ENCODE assay signal across 10 cellular contexts in genomic region chr14:87869619-87870583, GRCh38.
DNase-seq lines count a peak whose midpoint lies in the region; ATAC-seq lines count a peak whose summit lies in the region.
"Had no signal": no experiment of that assay in that cellular context is flagged by ENCODE, and none has a peak within 500 bp of the region (broad histone marks: within the 10 kb centered on the region; RNA-seq: fewer than 3 reads in every experiment).

No MANE protein-coding gene starts in this region.

- DNase-seq in T1000 (lab: John Stamatoyannopoulos, UW): peak; percentile 67
- DNase-seq in putamen (ENCODE audit: low spot score): peak; percentile 57
- no peak for DNase-seq in COR-L47 (lab: John Stamatoyannopoulos, UW)
- DNase-seq in substantia nigra (lab: John Stamatoyannopoulos, UW): no peak
- no peak for DNase-seq in D341Med (ENCODE audit: low spot score)
- DNase-seq in activated CD4-positive, alpha-beta memory T cell treated with anti-CD3 and anti-CD28 coated beads, Interleukin-2, amount 10 ng/mL, durations not matched to agents 7 days and 5 days: no peak
- DNase-seq: activated naive CD8-positive, alpha-beta T cell treated with anti-CD3 and anti-CD28 coated beads, Interleukin-2, amount 10 ng/mL, durations not matched to agents 7 days and 5 days; NCI-H524 treated with DMSO at 0.1 percent for 48 hours had no signal

- H3K4me3 Mint-ChIP-seq in activated CD4-positive, alpha-beta memory T cell treated with anti-CD3 and anti-CD28 coated beads, Interleukin-2, amount 10 ng/mL, durations not matched to agents 7 days and 5 days: no peak overlapping the region
- H3K4me3 Mint-ChIP-seq: activated naive CD8-positive, alpha-beta T cell treated with anti-CD3 and anti-CD28 coated beads, Interleukin-2, amount 10 ng/mL, durations not matched to agents 7 days and 5 days had no signal

- H3K27ac Mint-ChIP-seq in activated CD4-positive, alpha-beta memory T cell treated with anti-CD3 and anti-CD28 coated beads, Interleukin-2, amount 10 ng/mL, durations not matched to agents 7 days and 5 days: no peak overlapping the region
- H3K27ac Mint-ChIP-seq: activated naive CD8-positive, alpha-beta T cell treated with anti-CD3 and anti-CD28 coated beads, Interleukin-2, amount 10 ng/mL, durations not matched to agents 7 days and 5 days had no signal

- no peaks in the 10 kb centered on the region for H3K4me1 Mint-ChIP-seq in activated CD4-positive, alpha-beta memory T cell treated with anti-CD3 and anti-CD28 coated beads, Interleukin-2, amount 10 ng/mL, durations not matched to agents 7 days and 5 days
- H3K4me1 Mint-ChIP-seq: activated naive CD8-positive, alpha-beta T cell treated with anti-CD3 and anti-CD28 coated beads, Interleukin-2, amount 10 ng/mL, durations not matched to agents 7 days and 5 days had no signal

- POLR2A ChIA-PET in activated CD4-positive, alpha-beta memory T cell treated with anti-CD3 and anti-CD28 coated beads, Interleukin-2, amount 10 ng/mL, durations not matched to agents 7 days and 5 days (lab: Charles Lee): no interaction called here

- CTCF ChIA-PET in activated CD4-positive, alpha-beta memory T cell treated with anti-CD3 and anti-CD28 coated beads, Interleukin-2, amount 10 ng/mL, durations not matched to agents 7 days and 5 days (lab: Charles Lee): no interaction called here

- no peaks in the 10 kb centered on the region for H3K36me3 Mint-ChIP-seq in activated CD4-positive, alpha-beta memory T cell treated with anti-CD3 and anti-CD28 coated beads, Interleukin-2, amount 10 ng/mL, durations not matched to agents 7 days and 5 days (ENCODE audit: low read depth)
- H3K36me3 Mint-ChIP-seq: activated naive CD8-positive, alpha-beta T cell treated with anti-CD3 and anti-CD28 coated beads, Interleukin-2, amount 10 ng/mL, durations not matched to agents 7 days and 5 days had no signal

- no peaks in the 10 kb centered on the region for H3K9me3 Mint-ChIP-seq in activated CD4-positive, alpha-beta memory T cell treated with anti-CD3 and anti-CD28 coated beads, Interleukin-2, amount 10 ng/mL, durations not matched to agents 7 days and 5 days
- H3K9me3 Mint-ChIP-seq: activated naive CD8-positive, alpha-beta T cell treated with anti-CD3 and anti-CD28 coated beads, Interleukin-2, amount 10 ng/mL, durations not matched to agents 7 days and 5 days had no signal

- no peaks in the 10 kb centered on the region for H3K27me3 Mint-ChIP-seq in activated CD4-positive, alpha-beta memory T cell treated with anti-CD3 and anti-CD28 coated beads, Interleukin-2, amount 10 ng/mL, durations not matched to agents 7 days and 5 days

- no peak overlapping the region for H3K27ac ChIP-seq in substantia nigra (ENCODE audit: low read depth, low read length, poor library complexity, severe bottlenecking)

- ATAC-seq in GM18867 (IDR thresholded peaks at IDR 0.05; ENCODE audit: unreplicated experiment) (peak; percentile 75), HG02884 (IDR thresholded peaks at IDR 0.05; ENCODE audit: unreplicated experiment) (peak; percentile 86)

Comparison
In these comparisons a context has a peak if more than half of its experiments do, and no peak if none do; other contexts are left out.
1. DNase-seq: peak in T1000 (single experiment) and putamen (single experiment); none in COR-L47 (single experiment), substantia nigra (0 of 49), D341Med (single experiment) and activated CD4-positive, alpha-beta memory T cell treated with anti-CD3 and anti-CD28 coated beads, Interleukin-2, amount 10 ng/mL, durations not matched to agents 7 days and 5 days (single experiment).